24 cellular contexts compared by ENCODE assay signal in genomic region chr2:138676654-138677053, GRCh38.
A peak's percentile ranks its signal among the peaks of the same experiment; 100 is the strongest.
DNase-seq lines count a peak whose midpoint lies in the region; ATAC-seq and TF ChIP-seq lines count a peak whose summit lies in the region.
"Had no signal": no experiment of that assay in that cellular context is flagged by ENCODE, and none has a peak within 500 bp of the region (broad histone marks: within the 10 kb centered on the region; RNA-seq: fewer than 3 reads in every experiment).

No MANE protein-coding gene starts in this region.

- H3F3A ChIP-seq in GM23338 (replicated peaks; ENCODE audit: low read depth), result no peaks in the 10 kb centered on the region
- H3F3A ChIP-seq in PC-3 (ENCODE audit: low read length, unreplicated experiment), result no peaks in the 10 kb centered on the region

- no peak for TF ChIP-seq CTCF in GM23338 (conservative IDR thresholded peaks at IDR 0.05; ENCODE audit: low read depth in 2 of 2)
- no peak for TF ChIP-seq CTCF in PC-3 (conservative IDR thresholded peaks at IDR 0.05; ENCODE audit: low read depth, low read length)
- no peak for TF ChIP-seq CTCF in epithelial cell of proximal tubule (conservative IDR thresholded peaks at IDR 0.05; ENCODE audit: low read depth, low read length)
- TF ChIP-seq CTCF in CD8-positive, alpha-beta T cell (IDR thresholded peaks at IDR 0.05), result no peak
- no peak for TF ChIP-seq CTCF in mucosa of descending colon (IDR thresholded peaks at IDR 0.05)

- H3K9me3 Mint-ChIP-seq in GM23338, result no peaks in the 10 kb centered on the region
- H3K9me3 Mint-ChIP-seq in CD8-positive, alpha-beta T cell, result no peaks in the 10 kb centered on the region
- H3K9me3 Mint-ChIP-seq: CD4-positive, CD25-positive, alpha-beta regulatory T cell; HFFc6 had no signal

- POLR2A ChIA-PET in PC-3 (lab: Charles Lee; ENCODE audit: unreplicated experiment), result interaction anchor here (0.6 kb wide), 2 partner anchors 26 to 713 kb away, joined by 3 to 7 read pairs; no protein-coding TSS in a partner anchor
- POLR2A ChIA-PET in CD8-positive, alpha-beta T cell (lab: Charles Lee), result interaction anchor here (1.0 to 1.5 kb wide), 2 partner anchors 10 to 12 kb away, joined by 3 read pairs; no protein-coding TSS in a partner anchor

- H3K4me3 ChIP-seq in GM23338, result no peak overlapping the region
- H3K4me3 ChIP-seq in PC-3 (ENCODE audit: low read length), result no peak overlapping the region
- no peak overlapping the region for H3K4me3 ChIP-seq in epithelial cell of proximal tubule (ENCODE audit: low read depth, low read length)
- H3K4me3 ChIP-seq in CD8-positive, alpha-beta T cell (ENCODE audit: low read depth, low read length), result no peak overlapping the region
- no peak overlapping the region for H3K4me3 ChIP-seq in mucosa of descending colon
- no peak overlapping the region for H3K4me3 ChIP-seq in Karpas-422 (ENCODE audit: low read length)
- H3K4me3 ChIP-seq: BLaER1, GM23248, HAP-1, SK-N-MC had no signal

- H2AFZ ChIP-seq in GM23338 (no peak overlapping the region), PC-3 (ENCODE audit: low read length) (no peak overlapping the region), Karpas-422 (ENCODE audit: low read length) (no peak overlapping the region)
- H2AFZ ChIP-seq: GM23248 had no signal

- H3K27me3 Mint-ChIP-seq in GM23338 (ENCODE audit: insufficient read depth, low read depth, poor library complexity), result peaks cover 2% of the 10 kb centered on the region
- no peaks in the 10 kb centered on the region for H3K27me3 Mint-ChIP-seq in CD8-positive, alpha-beta T cell (ENCODE audit: low read depth)
- H3K27me3 Mint-ChIP-seq: CD4-positive, CD25-positive, alpha-beta regulatory T cell had no signal

- peak overlapping the region; percentile 15; the same call in 1 of the 2 replicates for H3K27ac Mint-ChIP-seq in GM23338
- H3K27ac Mint-ChIP-seq in CD8-positive, alpha-beta T cell, result no peak overlapping the region
- H3K27ac Mint-ChIP-seq: CD4-positive, CD25-positive, alpha-beta regulatory T cell; HFFc6 had no signal

- H3K4me1 Mint-ChIP-seq in GM23338, result peaks cover 20% of the 10 kb centered on the region
- no peaks in the 10 kb centered on the region for H3K4me1 Mint-ChIP-seq in CD8-positive, alpha-beta T cell (ENCODE audit: low read depth)
- H3K4me1 Mint-ChIP-seq: CD4-positive, CD25-positive, alpha-beta regulatory T cell had no signal

- H3K9me3 ChIP-seq in PC-3 (ENCODE audit: low read length) (no peaks in the 10 kb centered on the region), mucosa of descending colon (no peaks in the 10 kb centered on the region), Karpas-422 (ENCODE audit: low read length) (no peaks in the 10 kb centered on the region)
- no peaks in the 10 kb centered on the region for H3K9me3 ChIP-seq in CD8-positive, alpha-beta T cell (ENCODE audit: low read length)
- H3K9me3 ChIP-seq: BLaER1, HAP-1 had no signal

- H3K9ac ChIP-seq in PC-3 (ENCODE audit: low read length) (no peak overlapping the region), Karpas-422 (ENCODE audit: low read length) (no peak overlapping the region)
- H3K9ac ChIP-seq: BLaER1, GM23248 had no signal

- H3K4me1 ChIP-seq in GM23338 (ENCODE audit: insufficient read depth) (peaks cover 23% of the 10 kb centered on the region), PC-3 (ENCODE audit: insufficient read depth, low read length) (no peaks in the 10 kb centered on the region), mucosa of descending colon (ENCODE audit: low read depth) (no peaks in the 10 kb centered on the region), Karpas-422 (ENCODE audit: low read length) (no peaks in the 10 kb centered on the region)
- no peaks in the 10 kb centered on the region for H3K4me1 ChIP-seq in CD8-positive, alpha-beta T cell (ENCODE audit: insufficient read depth, low read length)
- H3K4me1 ChIP-seq: BLaER1, HAP-1 had no signal

- peaks cover 6% of the 10 kb centered on the region; the same call in 1 of the 2 replicates for H3K9me2 ChIP-seq in GM23338 (ENCODE audit: insufficient read depth)
- no peaks in the 10 kb centered on the region for H3K9me2 ChIP-seq in PC-3 (replicated peaks; ENCODE audit: low read length)
- no peaks in the 10 kb centered on the region for H3K9me2 ChIP-seq in Karpas-422 (replicated peaks; ENCODE audit: insufficient read depth, low read length)

- H4K20me1 ChIP-seq in GM23338 (replicated peaks; ENCODE audit: insufficient read depth) (no peaks in the 10 kb centered on the region), PC-3 (ENCODE audit: low read length) (no peaks in the 10 kb centered on the region), Karpas-422 (ENCODE audit: insufficient read depth, low read depth, low read length) (no peaks in the 10 kb centered on the region)
- H4K20me1 ChIP-seq: BLaER1 had no signal

- H3K27me3 ChIP-seq in GM23338 (ENCODE audit: insufficient read depth), result no peaks in the 10 kb centered on the region
- peaks cover 3% of the 10 kb centered on the region; the same call in 1 of the 2 replicates for H3K27me3 ChIP-seq in PC-3 (ENCODE audit: low read length)
- H3K27me3 ChIP-seq in CD8-positive, alpha-beta T cell (ENCODE audit: insufficient read depth, low read length), result no peaks in the 10 kb centered on the region
- H3K27me3 ChIP-seq in Karpas-422 (ENCODE audit: low read length), result no peaks in the 10 kb centered on the region
- H3K27me3 ChIP-seq: BLaER1 had no signal

- CTCF ChIA-PET in PC-3 (lab: Charles Lee), result no interaction called here
- CTCF ChIA-PET in CD8-positive, alpha-beta T cell (lab: Charles Lee), result no interaction called here

- H3K79me2 ChIP-seq in GM23338 (replicated peaks; ENCODE audit: insufficient read depth), result no peaks in the 10 kb centered on the region
- H3K79me2 ChIP-seq in PC-3 (ENCODE audit: low read length), result no peaks in the 10 kb centered on the region
- no peaks in the 10 kb centered on the region for H3K79me2 ChIP-seq in Karpas-422 (ENCODE audit: low read length)

- intact Hi-C loops in PC-3 (cut with micrococcal nuclease), result no loop called here
- intact Hi-C loops in CD8-positive, alpha-beta T cell (cut with DNase I, micrococcal nuclease), result no loop called here
- intact Hi-C loops in mucosa of descending colon (cut with DNase I, micrococcal nuclease), result no loop called here

- H3K36me3 Mint-ChIP-seq in GM23338 (ENCODE audit: low read depth), result no peaks in the 10 kb centered on the region
- H3K36me3 Mint-ChIP-seq in CD8-positive, alpha-beta T cell, result no peaks in the 10 kb centered on the region
- H3K36me3 Mint-ChIP-seq: CD4-positive, CD25-positive, alpha-beta regulatory T cell had no signal

- no TSS peak for BruUV-seq in PC-3 (replicated peaks; lab: Mats Ljungman, UMichigan)

- ATAC-seq in GM23338 (no peak), PC-3 (peak; percentile 33), mucosa of descending colon (no peak), HG02759 (IDR thresholded peaks at IDR 0.05; ENCODE audit: unreplicated experiment) (no peak)
- no peak for ATAC-seq in CD8-positive, alpha-beta T cell
- ATAC-seq: Panc1 had no signal

- no peaks in the 10 kb centered on the region for H3K36me3 ChIP-seq in GM23338 (ENCODE audit: insufficient read depth)
- no peaks in the 10 kb centered on the region for H3K36me3 ChIP-seq in PC-3 (ENCODE audit: low read depth, low read length)
- H3K36me3 ChIP-seq in CD8-positive, alpha-beta T cell (ENCODE audit: insufficient read depth, low read length), result no peaks in the 10 kb centered on the region
- H3K36me3 ChIP-seq in mucosa of descending colon (ENCODE audit: low read depth), result no peaks in the 10 kb centered on the region
- no peaks in the 10 kb centered on the region for H3K36me3 ChIP-seq in Karpas-422 (ENCODE audit: insufficient read depth, low read length)
- H3K36me3 ChIP-seq: BLaER1, HAP-1 had no signal

- no peak overlapping the region for H3K27ac ChIP-seq in GM23338 (ENCODE audit: low read depth)
- H3K27ac ChIP-seq in PC-3 (ENCODE audit: low read length), result no peak overlapping the region
- no peak overlapping the region for H3K27ac ChIP-seq in CD8-positive, alpha-beta T cell (ENCODE audit: low read depth, low read length)
- H3K27ac ChIP-seq in Karpas-422 (ENCODE audit: low read length), result no peak overlapping the region
- H3K27ac ChIP-seq: BLaER1, GM23248, SK-N-MC had no signal

- DNase-seq in GM23338 (ENCODE audit: low spot score) (no peak), PC-3 (peak; percentile 59), epithelial cell of proximal tubule (ENCODE audit: low read depth) (peak; percentile 88), kidney glomerular epithelial cell (lab: John Stamatoyannopoulos, UW) (peak; percentile 79), mucosa of descending colon (no peak), Karpas-422 (no peak)
- DNase-seq in CD8-positive, alpha-beta T cell, result no peak
- DNase-seq: CD4-positive, CD25-positive, alpha-beta regulatory T cell; DMS53; GM23248; HFFc6; KG1; NCI-H1048; NCI-H1694; NCI-H2029 treated with DMSO at 0.1 percent for 48 hours; NCI-H345; NCI-H510A treated with DMSO at 0.1 percent for 48 hours; NCI-H774; SIG-M5 had no signal

- H3K4me3 Mint-ChIP-seq in GM23338, result no peak overlapping the region
- no peak overlapping the region for H3K4me3 Mint-ChIP-seq in CD8-positive, alpha-beta T cell
- H3K4me3 Mint-ChIP-seq: CD4-positive, CD25-positive, alpha-beta regulatory T cell; HFFc6 had no signal

- H3K4me2 ChIP-seq in GM23338 (no peak overlapping the region), PC-3 (ENCODE audit: low read length) (no peak overlapping the region), Karpas-422 (ENCODE audit: low read depth, low read length, poor library complexity, severe bottlenecking) (no peak overlapping the region)
- H3K4me2 ChIP-seq: BLaER1 had no signal

TF ChIP-seq in GM23338, 12 proteins besides CTCF, POLR2A, EP300 and RAD21 (continues in another document):
- TF ChIP-seq JUNB (IDR thresholded peaks at IDR 0.05; ENCODE audit: unreplicated experiment) (no peak), CREB1 (CRISPR knock-in tag; IDR thresholded peaks at IDR 0.05; ENCODE audit: low read depth) (no peak), POLR2AphosphoS5 (IDR thresholded peaks at IDR 0.05; ENCODE audit: low read depth) (no peak), ZNF331 (CRISPR knock-in tag; IDR thresholded peaks at IDR 0.05; ENCODE audit: low read depth) (no peak), ETS1 (IDR thresholded peaks at IDR 0.05) (no peak)

Comparison
In these comparisons a context has a peak if more than half of its experiments do, and no peak if none do; other contexts are left out.
1. DNase-seq: peak in PC-3 (single experiment), epithelial cell of proximal tubule (single experiment) and kidney glomerular epithelial cell (single experiment); none in GM23338 (single experiment), CD8-positive, alpha-beta T cell (0 of 7), mucosa of descending colon (0 of 3) and Karpas-422 (single experiment).